ENCODE assay signal across 7 cellular contexts in the genomic region with DNA sequence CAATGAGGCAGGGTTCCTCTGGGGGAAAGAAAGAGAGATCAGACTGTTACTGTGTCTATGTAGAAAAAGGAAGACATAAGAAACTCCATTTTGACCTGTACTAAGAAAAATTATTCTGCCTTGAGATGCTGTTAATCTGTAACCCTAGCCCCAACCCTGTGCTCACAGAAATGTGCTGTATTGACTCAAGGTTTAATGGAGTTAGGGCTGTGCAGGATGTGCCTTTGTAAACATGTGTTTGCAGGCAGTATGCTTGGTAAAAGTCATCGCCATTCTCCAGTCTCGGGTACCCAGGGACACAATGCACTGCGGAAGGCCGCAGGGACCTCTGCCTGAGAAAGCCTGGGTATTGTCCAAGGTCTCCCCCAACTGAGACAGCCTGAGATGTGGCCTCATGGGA. TPM values are rescaled to one million over a fixed set of nuclear protein-coding genes. Genes with fewer than 3 reads are reported as not detected.
DNase-seq lines count a peak whose midpoint lies in the region; ATAC-seq, FAIRE-seq and TF ChIP-seq lines count a peak whose summit lies in the region.
"Not testable (repeated sequence)": the region's sequence is repeated elsewhere in the genome, so short reads cannot be mapped to it uniquely, and the experiment has no call there.

No MANE protein-coding gene starts in this region.

- not testable (repeated sequence) for H3K9me2 ChIP-seq in GM23338 (ENCODE audit: insufficient read depth)

- BruUV-seq in HepG2 (replicated peaks; lab: Mats Ljungman, UMichigan), result not testable (repeated sequence)

- intact Hi-C loops in CD4-positive, alpha-beta T cell (cut with DNase I, micrococcal nuclease); activated CD8-positive, alpha-beta T cell treated with anti-CD3 and anti-CD28 coated beads for 36 hours (cut with micrococcal nuclease); prostate gland (cut with DNase I): not testable (repeated sequence)
- intact Hi-C loops in HepG2 (cut with micrococcal nuclease; ENCODE audit: unreplicated experiment), result loop anchor here (10.0 kb wide), 1 partner anchor 331 kb away; the partner anchor contains the start of gene ZNF329

- H2AFZ ChIP-seq in GM23338; OCI-LY3 (ENCODE audit: low read depth, low read length); HepG2 (ENCODE audit: low read length): not testable (repeated sequence)

- not testable (repeated sequence) for H3K9me3 Mint-ChIP-seq in CD4-positive, alpha-beta T cell; GM23338; activated CD8-positive, alpha-beta T cell treated with anti-CD3 and anti-CD28 coated beads for 36 hours
- H3K9me3 Mint-ChIP-seq in brain, result peaks cover 0 to 13% (median 0%) of the 10 kb centered on the region in 5 experiments

- H3K4me3 Mint-ChIP-seq in CD4-positive, alpha-beta T cell; GM23338; activated CD8-positive, alpha-beta T cell treated with anti-CD3 and anti-CD28 coated beads for 36 hours: not testable (repeated sequence)
- peak overlapping the region in 3 of 5 experiments; percentile 24 to 42 (median 33) for H3K4me3 Mint-ChIP-seq in brain

- not testable (repeated sequence) for H3K9me3 ChIP-seq in CD4-positive, alpha-beta T cell (ENCODE audit: control insufficient read depth, low read length); OCI-LY3 (ENCODE audit: insufficient read depth, low read length); HepG2 (ENCODE audit: low read length); prostate gland

- not testable (repeated sequence) for TF ChIP-seq CTCF in CD4-positive, alpha-beta T cell (IDR thresholded peaks at IDR 0.05); GM23338 (conservative IDR thresholded peaks at IDR 0.05; ENCODE audit: low read depth in 2 of 2); OCI-LY3 (IDR thresholded peaks at IDR 0.05; ENCODE audit: low read depth, low read length); activated CD8-positive, alpha-beta T cell treated with anti-CD3 and anti-CD28 coated beads for 36 hours (IDR thresholded peaks at IDR 0.05); brain (conservative IDR thresholded peaks at IDR 0.05); HepG2 (CRISPR knock-in tag; IDR thresholded peaks at IDR 0.05); prostate gland (IDR thresholded peaks at IDR 0.05)

- CTCF ChIA-PET in CD4-positive, alpha-beta T cell (lab: Charles Lee); activated CD8-positive, alpha-beta T cell treated with anti-CD3 and anti-CD28 coated beads for 36 hours (lab: Charles Lee); HepG2 (lab: Yijun Ruan, JAX; ENCODE audit: low intra/inter-chr PET ratio, low total read pairs): not testable (repeated sequence)

- not testable (repeated sequence) for DNase-seq in CD4-positive, alpha-beta T cell; GM23338 (ENCODE audit: low spot score); activated CD8-positive, alpha-beta T cell treated with anti-CD3 and anti-CD28 coated beads for 36 hours
- peak; percentile 20 for DNase-seq in HepG2 (ENCODE audit: low spot score)
- peak; percentile 21 for DNase-seq in prostate gland (ENCODE audit: low spot score)

- not testable (repeated sequence) for H3K27me3 Mint-ChIP-seq in CD4-positive, alpha-beta T cell; activated CD8-positive, alpha-beta T cell treated with anti-CD3 and anti-CD28 coated beads for 36 hours
- H3K27me3 Mint-ChIP-seq in GM23338 (ENCODE audit: insufficient read depth, low read depth, poor library complexity) (peaks cover 11% of the 10 kb centered on the region), brain (peaks cover 11% of the 10 kb centered on the region)

- peaks cover 56% of the 10 kb centered on the region for H3K4me1 Mint-ChIP-seq in CD4-positive, alpha-beta T cell (ENCODE audit: low read depth)
- H3K4me1 Mint-ChIP-seq in GM23338 (peaks cover 38% of the 10 kb centered on the region), brain (peaks cover 53% of the 10 kb centered on the region)
- H3K4me1 Mint-ChIP-seq in activated CD8-positive, alpha-beta T cell treated with anti-CD3 and anti-CD28 coated beads for 36 hours (ENCODE audit: low read depth), result peaks cover 49% of the 10 kb centered on the region

- not testable (repeated sequence) for H3K9ac ChIP-seq in OCI-LY3 (ENCODE audit: low read length)
- H3K9ac ChIP-seq in HepG2 (ENCODE audit: insufficient read depth, low read depth, low read length), result 0 out of 2 replicates have a peak overlapping the region, but pooled peaks have one; percentile 3

- TF ChIP-seq RAD21 in HepG2 (CRISPR knock-in tag; IDR thresholded peaks at IDR 0.05), result not testable (repeated sequence)

- H3K27ac Mint-ChIP-seq in CD4-positive, alpha-beta T cell, result peak overlapping the region; percentile 43
- not testable (repeated sequence) for H3K27ac Mint-ChIP-seq in GM23338
- H3K27ac Mint-ChIP-seq in activated CD8-positive, alpha-beta T cell treated with anti-CD3 and anti-CD28 coated beads for 36 hours, result peak overlapping the region; percentile 16
- H3K27ac Mint-ChIP-seq in brain, result peak overlapping the region in 4 of 5 experiments; percentile 9 to 56 (median 30)

- H4K20me1 ChIP-seq in GM23338 (replicated peaks; ENCODE audit: insufficient read depth), result peaks cover 64% of the 10 kb centered on the region
- H4K20me1 ChIP-seq in OCI-LY3 (ENCODE audit: insufficient read depth, low read length), result peaks cover 39% of the 10 kb centered on the region
- H4K20me1 ChIP-seq in HepG2 (ENCODE audit: insufficient read depth, low read length), result peaks cover 16% of the 10 kb centered on the region; the same call in 1 of the 2 replicates

- not testable (repeated sequence) for H3K27me3 ChIP-seq in CD4-positive, alpha-beta T cell (ENCODE audit: control insufficient read depth, insufficient read depth, low read length); GM23338 (ENCODE audit: insufficient read depth); OCI-LY3 (ENCODE audit: low read depth, low read length); HepG2 (ENCODE audit: control insufficient read depth in 1 of 2, insufficient read depth in 2 of 2, low read length in 2 of 2); prostate gland (replicated peaks; ENCODE audit: insufficient read depth)

- not testable (repeated sequence) for H3F3A ChIP-seq in GM23338 (replicated peaks; ENCODE audit: low read depth)

- not testable (repeated sequence) for TF ChIP-seq POLR2A in HepG2 (IDR thresholded peaks at IDR 0.05; ENCODE audit: insufficient read depth in 1 of 2, low read depth in 2 of 2, low read length in 2 of 2); prostate gland (IDR thresholded peaks at IDR 0.05)

- 30% methylated on average over 2 of the region's 4 CpGs for WGBS in HepG2 (ENCODE audit: low lambda C conversion rate)
- WGBS in prostate gland, result 53% methylated on average over 4 of the region's 4 CpGs

- not testable (repeated sequence) for ATAC-seq in CD4-positive, alpha-beta T cell (ENCODE audit: poor library complexity); GM23338; activated CD8-positive, alpha-beta T cell treated with anti-CD3 and anti-CD28 coated beads for 36 hours; HepG2

- in situ Hi-C loops in HepG2 (cut with HindIII; ENCODE audit: extremely low pct_ligation_motif_present, low pct_unique_long_range_greater_than_20kb), result not testable (repeated sequence)

- POLR2A ChIA-PET in CD4-positive, alpha-beta T cell (lab: Charles Lee); activated CD8-positive, alpha-beta T cell treated with anti-CD3 and anti-CD28 coated beads for 36 hours (lab: Charles Lee); HepG2 (lab: Yijun Ruan, JAX): not testable (repeated sequence)

- not testable (repeated sequence) for H3K36me3 ChIP-seq in GM23338 (ENCODE audit: insufficient read depth); OCI-LY3 (replicated peaks; ENCODE audit: low read depth, low read length); prostate gland
- peaks cover 2 to 15% of the 10 kb centered on the region in 2 experiments; a peak in 2 of 5 replicates for H3K36me3 ChIP-seq in HepG2 (replicated peaks in 1 of 2; ENCODE audit: control insufficient read depth in 1 of 2, insufficient read depth in 2 of 2, low read length in 2 of 2)

- FAIRE-seq in HepG2 (lab: Jason Lieb, UNC), result not testable (repeated sequence)

- not testable (repeated sequence) for TF ChIP-seq EP300 in HepG2 (IDR thresholded peaks at IDR 0.05; ENCODE audit: low read depth in 2 of 2, low read length in 2 of 2); HepG2 (CRISPR knock-in tag; IDR thresholded peaks at IDR 0.05; ENCODE audit: borderline replicate concordance)

- H3K4me1 ChIP-seq in GM23338 (ENCODE audit: insufficient read depth), result peaks cover 25% of the 10 kb centered on the region
- H3K4me1 ChIP-seq in OCI-LY3 (ENCODE audit: low read length), result peaks cover 37% of the 10 kb centered on the region
- peaks cover 63% of the 10 kb centered on the region for H3K4me1 ChIP-seq in HepG2 (ENCODE audit: insufficient read depth, low read length)
- H3K4me1 ChIP-seq in prostate gland (replicated peaks), result not testable (repeated sequence)

- peaks cover 63% of the 10 kb centered on the region for H3K36me3 Mint-ChIP-seq in CD4-positive, alpha-beta T cell (ENCODE audit: low read depth)
- peaks cover 59% of the 10 kb centered on the region for H3K36me3 Mint-ChIP-seq in GM23338 (ENCODE audit: low read depth)
- H3K36me3 Mint-ChIP-seq in activated CD8-positive, alpha-beta T cell treated with anti-CD3 and anti-CD28 coated beads for 36 hours (ENCODE audit: low read depth), result peaks cover 62% of the 10 kb centered on the region
- peaks cover 71% of the 10 kb centered on the region for H3K36me3 Mint-ChIP-seq in brain

- H3K4me3 ChIP-seq in GM23338, result peak overlapping the region; percentile 10; the same call in 1 of the 2 replicates
- not testable (repeated sequence) for H3K4me3 ChIP-seq in OCI-LY3 (ENCODE audit: low read length); prostate gland
- H3K4me3 ChIP-seq in HepG2 (replicated peaks in 1 of 3; ENCODE audit: insufficient read depth in 1 of 3, low read depth in 2 of 3, low read length in 3 of 3), result 0 out of 6 replicates have a peak overlapping the region, but pooled peaks of 1 of the 3 experiments have one; percentile 12

- H3K27ac ChIP-seq in CD4-positive, alpha-beta T cell (ENCODE audit: low read depth, low read length); HepG2 (ENCODE audit: extremely low read length, insufficient read depth, low read length): not testable (repeated sequence)
- H3K27ac ChIP-seq in GM23338 (ENCODE audit: low read depth) (peak overlapping the region; percentile 55; the same call in 1 of the 2 replicates), OCI-LY3 (ENCODE audit: low read length) (peak overlapping the region; percentile 35), prostate gland (peak overlapping the region; percentile 22 to 48)

- peak overlapping the region; percentile 48; the same call in 1 of the 2 replicates for H3K4me2 ChIP-seq in GM23338
- peak overlapping the region; percentile 16 for H3K4me2 ChIP-seq in OCI-LY3 (ENCODE audit: low read length)
- H3K4me2 ChIP-seq in HepG2 (ENCODE audit: low read depth, low read length), result peak overlapping the region; percentile 52

- H3K79me2 ChIP-seq in GM23338 (replicated peaks; ENCODE audit: insufficient read depth) (peaks cover 91% of the 10 kb centered on the region), OCI-LY3 (ENCODE audit: low read length) (peaks cover 99% of the 10 kb centered on the region), HepG2 (ENCODE audit: insufficient read depth, low read length) (peaks cover 76% of the 10 kb centered on the region)

RNA-seq across cellular contexts. Expression of gene ZNF587B, which starts 6.5 kb away (rescaled TPM):
- total RNA-seq in CD4-positive, alpha-beta T cell, result 10 to 100 TPM; 23.0 to 23.8 TPM
- total RNA-seq in GM23338 (2014; rRNA removed; shearing (Covaris generic)), result 62.0 and 69.9 TPM in 2 replicates
- polyA plus RNA-seq in GM23338 (2016; fragmentation: Nextera tagmentation; extraction: Ambion mirVana) (13.7 and 16.6 TPM in 2 replicates), brain (ENCODE audit: insufficient read depth, low read depth, low replicate concordance) (0.59 TPM), HepG2 (2011; rRNA removed) (4.3 and 5.2 TPM in 2 replicates)
- 10 to 100 TPM; 19.8 to 20.2 TPM for total RNA-seq in activated CD8-positive, alpha-beta T cell treated with anti-CD3 and anti-CD28 coated beads for 36 hours
- total RNA-seq in HepG2 (2016; rRNA removed; fragmentation: Illumina TruSeq; extraction: Trizol) (29.9 and 33.6 TPM in 2 replicates), prostate gland (10 to 100 TPM; 21.1 to 23.5 TPM)
- 3.1 TPM in 2 replicates for total RNA-seq in HepG2 (2016; cell fraction: cytosol; rRNA removed; fragmentation: Illumina TruSeq; extraction: Trizol; ENCODE audit: low read depth)
- total RNA-seq in HepG2 (2016; cell fraction: insoluble cytoplasmic fraction; rRNA removed; fragmentation: Illumina TruSeq; extraction: Trizol), result 29.5 and 35.3 TPM in 2 replicates
- 14.9 and 16.5 TPM in 2 replicates for total RNA-seq in HepG2 (2016; cell fraction: membrane; rRNA removed; fragmentation: Illumina TruSeq; extraction: Trizol)
- total RNA-seq in HepG2 (2016; cell fraction: nucleus; rRNA removed; fragmentation: Illumina TruSeq; extraction: Trizol), result 33.7 and 36.4 TPM in 2 replicates
- 1.6 and 2.6 TPM in 2 replicates for polyA plus RNA-seq in HepG2 (2011; cell fraction: cytosol; rRNA removed)
- 10.7 and 10.9 TPM in 2 replicates for polyA plus RNA-seq in HepG2 (2011; cell fraction: nucleus; rRNA removed)
- 3.7 and 6.7 TPM in 2 replicates for polyA plus RNA-seq in HepG2 (2012)
- 0.78 and 0.85 TPM in 2 replicates for polyA plus RNA-seq in HepG2 (2016; cell fraction: cytosol; fragmentation: Illumina TruSeq; extraction: Trizol; ENCODE audit: low read depth)
- polyA plus RNA-seq in HepG2 (2016; cell fraction: insoluble cytoplasmic fraction; fragmentation: Illumina TruSeq; extraction: Trizol; ENCODE audit: low read depth), result 9.0 and 9.2 TPM in 2 replicates
- 3.8 and 3.9 TPM in 2 replicates for polyA plus RNA-seq in HepG2 (2016; cell fraction: membrane; fragmentation: Illumina TruSeq; extraction: Trizol; ENCODE audit: low read depth)
- polyA plus RNA-seq in HepG2 (2016; cell fraction: nucleus; fragmentation: Illumina TruSeq; extraction: Trizol; ENCODE audit: insufficient read depth, low read depth), result 27.7 and 29.1 TPM in 2 replicates
- 8.5 and 23.1 TPM in 2 replicates for polyA minus RNA-seq in HepG2 (2011; rRNA and poly(A)+ RNA removed; ENCODE audit: low replicate concordance)
- polyA minus RNA-seq in HepG2 (2011; cell fraction: cytosol; rRNA and poly(A)+ RNA removed), result 6.0 and 6.3 TPM in 2 replicates
- 29.7 and 33.8 TPM in 2 replicates for polyA minus RNA-seq in HepG2 (2011; cell fraction: nucleus; rRNA and poly(A)+ RNA removed)

RNA-seq across cellular contexts. Expression of gene ZNF552, which starts 8.9 kb away (rescaled TPM):
- 10 to 100 TPM; 22.2 to 22.3 TPM for total RNA-seq in CD4-positive, alpha-beta T cell
- 15.7 and 18.9 TPM in 2 replicates for total RNA-seq in GM23338 (2014; rRNA removed; shearing (Covaris generic))
- polyA plus RNA-seq in GM23338 (2016; fragmentation: Nextera tagmentation; extraction: Ambion mirVana) (7.7 and 11.7 TPM in 2 replicates), brain (ENCODE audit: insufficient read depth, low read depth, low replicate concordance) (1.1 TPM), HepG2 (2011; rRNA removed) (8.1 and 11.7 TPM in 2 replicates)
- total RNA-seq in activated CD8-positive, alpha-beta T cell treated with anti-CD3 and anti-CD28 coated beads for 36 hours, result 1 to 10 TPM; 6.5 to 6.7 TPM
- total RNA-seq in HepG2 (2016; rRNA removed; fragmentation: Illumina TruSeq; extraction: Trizol) (16.3 and 16.6 TPM in 2 replicates), prostate gland (10 to 100 TPM; 22.0 to 54.9 TPM)
- 2.7 and 4.8 TPM in 2 replicates for total RNA-seq in HepG2 (2016; cell fraction: cytosol; rRNA removed; fragmentation: Illumina TruSeq; extraction: Trizol; ENCODE audit: low read depth)
- 16.4 and 17.7 TPM in 2 replicates for total RNA-seq in HepG2 (2016; cell fraction: insoluble cytoplasmic fraction; rRNA removed; fragmentation: Illumina TruSeq; extraction: Trizol)
- total RNA-seq in HepG2 (2016; cell fraction: membrane; rRNA removed; fragmentation: Illumina TruSeq; extraction: Trizol), result 8.6 and 8.9 TPM in 2 replicates
- 16.0 and 16.1 TPM in 2 replicates for total RNA-seq in HepG2 (2016; cell fraction: nucleus; rRNA removed; fragmentation: Illumina TruSeq; extraction: Trizol)
- polyA plus RNA-seq in HepG2 (2011; cell fraction: cytosol; rRNA removed), result 4.8 and 6.2 TPM in 2 replicates
- polyA plus RNA-seq in HepG2 (2011; cell fraction: nucleus; rRNA removed), result 26.1 and 30.1 TPM in 2 replicates
- polyA plus RNA-seq in HepG2 (2012), result 6.3 and 12.5 TPM in 2 replicates
- 2.3 TPM in 2 replicates for polyA plus RNA-seq in HepG2 (2016; cell fraction: cytosol; fragmentation: Illumina TruSeq; extraction: Trizol; ENCODE audit: low read depth)
- 11.9 and 12.5 TPM in 2 replicates for polyA plus RNA-seq in HepG2 (2016; cell fraction: insoluble cytoplasmic fraction; fragmentation: Illumina TruSeq; extraction: Trizol; ENCODE audit: low read depth)
- polyA plus RNA-seq in HepG2 (2016; cell fraction: membrane; fragmentation: Illumina TruSeq; extraction: Trizol; ENCODE audit: low read depth), result 3.4 and 3.6 TPM in 2 replicates
- polyA plus RNA-seq in HepG2 (2016; cell fraction: nucleus; fragmentation: Illumina TruSeq; extraction: Trizol; ENCODE audit: insufficient read depth, low read depth), result 18.3 and 19.5 TPM in 2 replicates
- polyA minus RNA-seq in HepG2 (2011; rRNA and poly(A)+ RNA removed; ENCODE audit: low replicate concordance), result 29.3 and 39.6 TPM in 2 replicates
- polyA minus RNA-seq in HepG2 (2011; cell fraction: cytosol; rRNA and poly(A)+ RNA removed), result 4.4 and 6.0 TPM in 2 replicates
- polyA minus RNA-seq in HepG2 (2011; cell fraction: nucleus; rRNA and poly(A)+ RNA removed), result 35.4 and 48.9 TPM in 2 replicates

RNA-seq across cellular contexts. Expression of gene ZNF587, which starts 26.1 kb away (rescaled TPM):
- total RNA-seq in CD4-positive, alpha-beta T cell, result 10 to 100 TPM; 37.6 to 41.5 TPM
- total RNA-seq in GM23338 (2014; rRNA removed; shearing (Covaris generic)), result 31.8 and 38.7 TPM in 2 replicates
- polyA plus RNA-seq in GM23338 (2016; fragmentation: Nextera tagmentation; extraction: Ambion mirVana) (12.8 and 13.6 TPM in 2 replicates), brain (ENCODE audit: insufficient read depth, low read depth, low replicate concordance) (4.5 TPM), HepG2 (2011; rRNA removed) (8.7 and 12.6 TPM in 2 replicates)
- 10 to 100 TPM; 23.6 to 24.1 TPM for total RNA-seq in activated CD8-positive, alpha-beta T cell treated with anti-CD3 and anti-CD28 coated beads for 36 hours
- total RNA-seq in HepG2 (2016; rRNA removed; fragmentation: Illumina TruSeq; extraction: Trizol) (17.5 and 22.9 TPM in 2 replicates), prostate gland (10 to 100 TPM; 32.1 to 49.7 TPM)
- 22.5 and 25.4 TPM in 2 replicates for total RNA-seq in HepG2 (2016; cell fraction: cytosol; rRNA removed; fragmentation: Illumina TruSeq; extraction: Trizol; ENCODE audit: low read depth)
- total RNA-seq in HepG2 (2016; cell fraction: insoluble cytoplasmic fraction; rRNA removed; fragmentation: Illumina TruSeq; extraction: Trizol), result 15.1 and 22.8 TPM in 2 replicates
- total RNA-seq in HepG2 (2016; cell fraction: membrane; rRNA removed; fragmentation: Illumina TruSeq; extraction: Trizol), result 13.8 and 14.3 TPM in 2 replicates
- total RNA-seq in HepG2 (2016; cell fraction: nucleus; rRNA removed; fragmentation: Illumina TruSeq; extraction: Trizol), result 17.5 and 22.8 TPM in 2 replicates
- 2.6 and 3.8 TPM in 2 replicates for polyA plus RNA-seq in HepG2 (2011; cell fraction: cytosol; rRNA removed)
- 28.6 and 29.8 TPM in 2 replicates for polyA plus RNA-seq in HepG2 (2011; cell fraction: nucleus; rRNA removed)
- 8.0 and 11.1 TPM in 2 replicates for polyA plus RNA-seq in HepG2 (2012)
- 0.52 and 0.95 TPM in 2 replicates for polyA plus RNA-seq in HepG2 (2016; cell fraction: cytosol; fragmentation: Illumina TruSeq; extraction: Trizol; ENCODE audit: low read depth)
- polyA plus RNA-seq in HepG2 (2016; cell fraction: insoluble cytoplasmic fraction; fragmentation: Illumina TruSeq; extraction: Trizol; ENCODE audit: low read depth), result 5.2 and 7.9 TPM in 2 replicates
- polyA plus RNA-seq in HepG2 (2016; cell fraction: membrane; fragmentation: Illumina TruSeq; extraction: Trizol; ENCODE audit: low read depth), result 0.96 and 2.0 TPM in 2 replicates
- polyA plus RNA-seq in HepG2 (2016; cell fraction: nucleus; fragmentation: Illumina TruSeq; extraction: Trizol; ENCODE audit: insufficient read depth, low read depth), result 41.3 and 44.4 TPM in 2 replicates
- 26.7 and 28.9 TPM in 2 replicates for polyA minus RNA-seq in HepG2 (2011; rRNA and poly(A)+ RNA removed; ENCODE audit: low replicate concordance)
- 17.4 and 22.9 TPM in 2 replicates for polyA minus RNA-seq in HepG2 (2011; cell fraction: cytosol; rRNA and poly(A)+ RNA removed)
- 21.6 and 30.3 TPM in 2 replicates for polyA minus RNA-seq in HepG2 (2011; cell fraction: nucleus; rRNA and poly(A)+ RNA removed)

RNA-seq across cellular contexts. Expression of gene ZNF586, which starts 54.1 kb away (rescaled TPM):
- total RNA-seq in CD4-positive, alpha-beta T cell, result 10 to 100 TPM; 51.1 to 53.4 TPM
- 12.5 and 16.9 TPM in 2 replicates for total RNA-seq in GM23338 (2014; rRNA removed; shearing (Covaris generic))
- polyA plus RNA-seq in GM23338 (2016; fragmentation: Nextera tagmentation; extraction: Ambion mirVana) (5.2 and 7.2 TPM in 2 replicates), brain (ENCODE audit: insufficient read depth, low read depth, low replicate concordance) (4.4 TPM), HepG2 (2011; rRNA removed) (0.50 and 0.89 TPM in 2 replicates)
- total RNA-seq in activated CD8-positive, alpha-beta T cell treated with anti-CD3 and anti-CD28 coated beads for 36 hours, result 10 to 100 TPM; 16.7 to 21.8 TPM
- total RNA-seq in HepG2 (2016; rRNA removed; fragmentation: Illumina TruSeq; extraction: Trizol) (2.1 and 3.4 TPM in 2 replicates), prostate gland (10 to 100 TPM; 15.4 to 34.8 TPM)
- total RNA-seq in HepG2 (2016; cell fraction: cytosol; rRNA removed; fragmentation: Illumina TruSeq; extraction: Trizol; ENCODE audit: low read depth), result 8.8 and 9.5 TPM in 2 replicates
- 1.9 and 3.3 TPM in 2 replicates for total RNA-seq in HepG2 (2016; cell fraction: insoluble cytoplasmic fraction; rRNA removed; fragmentation: Illumina TruSeq; extraction: Trizol)
- total RNA-seq in HepG2 (2016; cell fraction: membrane; rRNA removed; fragmentation: Illumina TruSeq; extraction: Trizol), result 6.5 and 7.6 TPM in 2 replicates
- total RNA-seq in HepG2 (2016; cell fraction: nucleus; rRNA removed; fragmentation: Illumina TruSeq; extraction: Trizol), result 3.7 and 4.4 TPM in 2 replicates
- 0.28 and 0.31 TPM in 2 replicates for polyA plus RNA-seq in HepG2 (2011; cell fraction: cytosol; rRNA removed)
- polyA plus RNA-seq in HepG2 (2011; cell fraction: nucleus; rRNA removed), result 1.1 and 1.3 TPM in 2 replicates
- polyA plus RNA-seq in HepG2 (2012), result 0.69 and 1.8 TPM in 2 replicates
- polyA plus RNA-seq in HepG2 (2016; cell fraction: cytosol; fragmentation: Illumina TruSeq; extraction: Trizol; ENCODE audit: low read depth), result 0.43 and 0.46 TPM in 2 replicates
- 1.3 TPM in 2 replicates for polyA plus RNA-seq in HepG2 (2016; cell fraction: insoluble cytoplasmic fraction; fragmentation: Illumina TruSeq; extraction: Trizol; ENCODE audit: low read depth)
- polyA plus RNA-seq in HepG2 (2016; cell fraction: membrane; fragmentation: Illumina TruSeq; extraction: Trizol; ENCODE audit: low read depth), result 0.57 and 0.85 TPM in 2 replicates
- 2.9 and 3.3 TPM in 2 replicates for polyA plus RNA-seq in HepG2 (2016; cell fraction: nucleus; fragmentation: Illumina TruSeq; extraction: Trizol; ENCODE audit: insufficient read depth, low read depth)
- 1.6 and 6.4 TPM in 2 replicates for polyA minus RNA-seq in HepG2 (2011; rRNA and poly(A)+ RNA removed; ENCODE audit: low replicate concordance)
- 0.89 and 1.1 TPM in 2 replicates for polyA minus RNA-seq in HepG2 (2011; cell fraction: cytosol; rRNA and poly(A)+ RNA removed)
- polyA minus RNA-seq in HepG2 (2011; cell fraction: nucleus; rRNA and poly(A)+ RNA removed), result 7.1 and 8.7 TPM in 2 replicates
